In the genomic region with DNA sequence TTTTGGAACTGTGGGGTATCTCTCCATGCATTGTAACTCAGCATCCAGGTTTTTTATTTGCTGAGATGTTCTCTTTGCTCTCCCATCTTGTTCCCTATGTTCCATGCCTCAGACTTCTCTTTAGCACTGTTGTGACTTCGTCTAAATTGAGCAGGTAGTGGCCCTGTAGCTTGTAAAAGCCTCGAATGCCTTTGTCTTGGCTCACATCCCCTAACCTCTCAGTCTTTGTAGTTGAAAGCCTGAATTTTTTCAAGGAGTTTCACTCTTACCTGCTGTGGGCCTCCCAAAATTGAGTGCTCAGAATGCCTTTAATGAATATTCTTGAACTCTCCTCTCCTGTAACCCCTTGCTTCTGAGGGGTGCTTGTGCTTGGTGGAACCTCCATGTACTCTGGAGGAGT, we compare ENCODE assay signal across 30 cellular contexts.
"Had no signal": no experiment of that assay in that cellular context is flagged by ENCODE, and none has a peak within 500 bp of the region (broad histone marks: within the 10 kb centered on the region; RNA-seq: fewer than 3 reads in every experiment).

No MANE protein-coding gene starts in this region.

- H3K4me3 ChIP-seq: dorsolateral prefrontal cortex, gastrocnemius medialis, heart left ventricle, hepatocyte, lower lobe of right lung, right atrium auricular region, smooth muscle cell, suprapubic skin, transverse colon, upper lobe of right lung, uterus had no signal

- H3K4me2 ChIP-seq: hepatocyte, smooth muscle cell had no signal

- H3K4me1 ChIP-seq: gastrocnemius medialis, heart left ventricle, lower lobe of right lung, parathyroid adenoma, right atrium auricular region, suprapubic skin, transverse colon, upper lobe of right lung, uterus had no signal

- H3K27ac ChIP-seq: dorsolateral prefrontal cortex, epithelial cell of prostate, gastrocnemius medialis, heart left ventricle, hepatocyte, lower lobe of right lung, neutrophil, parathyroid adenoma, right atrium auricular region, suprapubic skin, transverse colon, upper lobe of right lung, uterus had no signal

- H3K9ac ChIP-seq: parathyroid adenoma had no signal

- H3K36me3 ChIP-seq: gastrocnemius medialis, heart left ventricle, lower lobe of right lung, neutrophil, right atrium auricular region, suprapubic skin, transverse colon, upper lobe of right lung, uterus had no signal

- FAIRE-seq: colon, keratinocyte had no signal

- H2AFZ ChIP-seq: hepatocyte, parathyroid adenoma had no signal

- H3K9me3 ChIP-seq: gastrocnemius medialis, lower lobe of right lung, neutrophil, right atrium auricular region, suprapubic skin, transverse colon, upper lobe of right lung, uterus had no signal

- ATAC-seq: esophagus mucosa; gastrocnemius medialis; heart left ventricle; left ventricle myocardium superior; lower lobe of right lung; naive thymus-derived CD8-positive, alpha-beta T cell; sciatic nerve; stimulated activated naive CD8-positive, alpha-beta T cell treated with anti-CD3 and anti-CD28 coated beads, Interleukin-15, amount 100 ng/mL, for 72 hours; upper lobe of right lung had no signal

- DNase-seq: dorsolateral prefrontal cortex; effector CD4-positive, alpha-beta T cell; foreskin fibroblast; gastrocnemius medialis; heart left ventricle; immature natural killer cell; left ventricle myocardium superior; lower lobe of right lung; naive thymus-derived CD8-positive, alpha-beta T cell; nephron progenitor cell; stimulated activated CD4-positive, alpha-beta T cell treated with anti-CD3 and anti-CD28 coated beads, Interleukin-12 subunit alpha, Interleukin-12 subunit beta, amount 100 ng/mL, for 4 hours; stimulated activated CD4-positive, alpha-beta T cell treated with anti-CD3 and anti-CD28 coated beads, Interleukin-1b, Interleukin-23, amount 100 ng/mL, for 48 hours; stimulated activated CD4-positive, alpha-beta T cell treated with anti-CD3 and anti-CD28 coated beads, Interleukin-4, amount 100 ng/mL, for 1 hour; stimulated activated CD8-positive, alpha-beta memory T cell treated with anti-CD3 and anti-CD28 coated beads, Interleukin-4, amount 100 ng/mL, for 48 hours; stimulated activated naive CD4-positive, alpha-beta T cell; stimulated activated naive CD8-positive, alpha-beta T cell treated with anti-CD3 and anti-CD28 coated beads, Interleukin-15, amount 100 ng/mL, for 72 hours; transverse colon; upper lobe of right lung; uterus had no signal

- H3K27me3 ChIP-seq: dorsolateral prefrontal cortex, gastrocnemius medialis, heart left ventricle, hepatocyte, neutrophil, right atrium auricular region, suprapubic skin, transverse colon, upper lobe of right lung, uterus had no signal

- H3K79me2 ChIP-seq: hepatocyte, parathyroid adenoma had no signal
